20 cellular contexts compared by ENCODE assay signal in the genomic region with DNA sequence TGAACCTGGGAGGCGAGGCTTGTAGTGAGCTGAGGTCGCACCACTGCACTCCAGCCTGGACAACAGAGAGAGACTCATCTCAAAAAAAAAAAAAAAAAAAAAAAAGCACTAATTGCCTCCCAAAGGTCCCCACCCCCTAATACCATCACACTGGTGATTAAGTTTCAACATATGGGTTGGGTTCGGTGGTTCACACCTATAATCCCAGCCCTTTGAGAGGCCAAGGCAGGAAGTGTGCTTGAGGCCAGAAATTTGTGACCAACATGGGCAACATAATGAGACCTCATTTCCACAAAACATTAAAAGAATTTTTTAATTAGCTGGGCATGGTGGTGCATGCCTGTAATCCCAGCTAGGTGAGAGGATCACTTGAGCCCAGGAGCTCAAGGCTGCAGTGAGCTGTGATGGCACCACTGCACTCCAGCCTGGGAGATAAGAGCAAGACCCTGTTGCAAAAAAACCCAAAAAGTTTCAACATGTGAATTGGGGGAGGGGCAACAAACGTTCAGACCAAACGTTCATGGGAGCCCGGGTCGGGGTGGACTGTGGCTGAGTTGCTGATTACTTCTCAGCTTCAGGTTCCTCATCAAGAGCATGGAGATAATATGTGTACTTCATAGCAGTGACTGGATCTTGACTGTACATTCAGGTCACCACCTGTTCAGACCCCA.
"Had no signal": no experiment of that assay in that cellular context is flagged by ENCODE, and none has a peak within 500 bp of the region (broad histone marks: within the 10 kb centered on the region; RNA-seq: fewer than 3 reads in every experiment).

No MANE protein-coding gene starts in this region.

- DNase-seq: activated CD4-positive, alpha-beta memory T cell treated with anti-CD3 and anti-CD28 coated beads, Interleukin-2, amount 10 ng/mL, durations not matched to agents 7 days and 5 days; activated CD4-positive, alpha-beta T cell treated with anti-CD3 and anti-CD28 coated beads, Interleukin-2, amount 10 ng/mL, durations not matched to agents 24 days and 14 days; activated T-cell treated with anti-CD3 and anti-CD28 coated beads, Interleukin-2, amount 50 U/mL, for 24 hours; brain microvascular endothelial cell; caudate nucleus; dermis blood vessel endothelial cell; effector CD8-positive, alpha-beta T cell; foreskin melanocyte; kidney glomerular epithelial cell; left lung; naive thymus-derived CD4-positive, alpha-beta T cell; sigmoid colon; stimulated activated CD4-positive, alpha-beta T cell treated with anti-CD3 and anti-CD28 coated beads, Interleukin-2, amount 100 ng/mL, for 48 hours; stimulated activated CD8-positive, alpha-beta memory T cell treated with anti-CD3 and anti-CD28 coated beads, Interleukin-4, amount 100 ng/mL, for 48 hours; stimulated activated naive CD8-positive, alpha-beta T cell treated with anti-CD3 and anti-CD28 coated beads, Interleukin-15, Interleukin-2, amounts not matched to agents 100 U/mL and 50 U/mL, for 24 hours; T-helper 17 cell; upper lobe of left lung had no signal

- H3K4me1 Mint-ChIP-seq: activated CD4-positive, alpha-beta T cell treated with anti-CD3 and anti-CD28 coated beads, Interleukin-2, amount 10 ng/mL, durations not matched to agents 24 days and 14 days had no signal

- ATAC-seq: activated naive CD4-positive, alpha-beta T cell treated with anti-CD3 and anti-CD28 coated beads, Interleukin-2, amount 50 U/mL, for 72 hours; activated T-helper 17 cell treated with anti-CD3 and anti-CD28 coated beads, Interleukin-2, amount 50 U/mL, for 72 hours; esophagus mucosa; left lung; naive thymus-derived CD4-positive, alpha-beta T cell; stimulated activated naive CD8-positive, alpha-beta T cell treated with anti-CD3 and anti-CD28 coated beads, Interleukin-15, Interleukin-2, amounts not matched to agents 100 U/mL and 50 U/mL, for 24 hours; T-helper 17 cell had no signal

- H3K27me3 Mint-ChIP-seq: activated CD4-positive, alpha-beta memory T cell treated with anti-CD3 and anti-CD28 coated beads, Interleukin-2, amount 10 ng/mL, durations not matched to agents 7 days and 5 days; activated CD4-positive, alpha-beta T cell treated with anti-CD3 and anti-CD28 coated beads, Interleukin-2, amount 10 ng/mL, durations not matched to agents 24 days and 14 days; activated T-cell treated with anti-CD3 and anti-CD28 coated beads, Interleukin-2, amount 50 U/mL, for 24 hours; activated T-helper 17 cell treated with anti-CD3 and anti-CD28 coated beads, Interleukin-2, amount 50 U/mL, for 72 hours; naive thymus-derived CD4-positive, alpha-beta T cell; T-helper 17 cell had no signal

- H3K27ac Mint-ChIP-seq: activated CD4-positive, alpha-beta memory T cell treated with anti-CD3 and anti-CD28 coated beads, Interleukin-2, amount 10 ng/mL, durations not matched to agents 7 days and 5 days; activated CD4-positive, alpha-beta T cell treated with anti-CD3 and anti-CD28 coated beads, Interleukin-2, amount 10 ng/mL, durations not matched to agents 24 days and 14 days; activated naive CD4-positive, alpha-beta T cell treated with anti-CD3 and anti-CD28 coated beads, Interleukin-2, amount 50 U/mL, for 72 hours; activated T-cell treated with anti-CD3 and anti-CD28 coated beads, Interleukin-2, amount 50 U/mL, for 24 hours; T-helper 17 cell had no signal

- H3K4me3 Mint-ChIP-seq: activated CD4-positive, alpha-beta memory T cell treated with anti-CD3 and anti-CD28 coated beads, Interleukin-2, amount 10 ng/mL, durations not matched to agents 7 days and 5 days; activated CD4-positive, alpha-beta T cell treated with anti-CD3 and anti-CD28 coated beads, Interleukin-2, amount 10 ng/mL, durations not matched to agents 24 days and 14 days; activated T-cell treated with anti-CD3 and anti-CD28 coated beads, Interleukin-2, amount 50 U/mL, for 24 hours; activated T-helper 17 cell treated with anti-CD3 and anti-CD28 coated beads, Interleukin-2, amount 50 U/mL, for 72 hours; naive thymus-derived CD4-positive, alpha-beta T cell; T-helper 17 cell had no signal
